1 cellular context compared by ENCODE assay signal in the genomic region with DNA sequence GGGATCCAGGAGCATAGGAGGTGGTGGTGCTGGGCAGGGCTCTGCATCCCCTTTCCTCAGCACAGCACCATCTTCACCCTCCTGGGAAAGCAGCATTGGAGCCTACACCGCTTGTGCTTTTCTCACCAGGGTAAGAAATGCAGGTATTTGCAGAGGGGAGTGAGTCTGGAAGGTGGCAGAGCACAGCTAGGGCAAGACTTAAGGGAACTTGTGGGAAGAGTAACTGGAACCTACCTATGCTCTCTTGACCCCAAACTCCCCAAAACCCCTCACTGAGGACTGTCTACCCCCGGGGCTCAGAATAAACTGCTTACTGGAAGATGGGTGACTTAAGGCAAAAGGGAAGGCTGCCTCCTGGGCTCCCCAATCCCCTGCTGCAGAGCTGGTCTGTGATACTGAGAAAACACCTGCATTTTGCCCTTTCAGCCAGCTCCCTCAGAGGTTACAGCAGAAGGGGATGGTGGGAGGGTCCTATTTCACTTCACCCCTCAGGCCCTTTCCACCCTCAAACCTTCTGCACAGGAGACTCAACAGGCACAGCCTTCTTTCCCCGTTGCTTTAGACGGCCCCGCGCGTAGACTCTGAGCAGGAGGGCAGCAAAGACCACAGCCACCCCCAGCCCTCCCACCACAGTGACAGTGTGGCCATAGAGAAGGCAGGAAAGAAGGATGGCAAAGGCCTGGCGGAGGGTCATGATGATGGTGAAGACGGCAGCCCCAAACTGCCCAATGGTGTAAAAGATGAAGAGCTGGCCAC.
TF ChIP-seq lines count a peak whose summit lies in the region.

No MANE protein-coding gene starts in this region.

TF ChIP-seq in K562, 482 proteins besides CTCF, POLR2A, EP300 and RAD21 (continued from another document and continues in another):
- TF ChIP-seq PATZ1 (CRISPR knock-in tag; IDR thresholded peaks at IDR 0.05; ENCODE audit: borderline replicate concordance) = no peak
- peak; percentile 20 for TF ChIP-seq SMAD1 (IDR thresholded peaks at IDR 0.05; ENCODE audit: low read depth, low read length, partially characterized antibody)
- no peak for TF ChIP-seq HMBOX1 (IDR thresholded peaks at IDR 0.05)
- no peak for TF ChIP-seq GTF2E2 (tag; IDR thresholded peaks at IDR 0.05)
- TF ChIP-seq, protein P1, sequence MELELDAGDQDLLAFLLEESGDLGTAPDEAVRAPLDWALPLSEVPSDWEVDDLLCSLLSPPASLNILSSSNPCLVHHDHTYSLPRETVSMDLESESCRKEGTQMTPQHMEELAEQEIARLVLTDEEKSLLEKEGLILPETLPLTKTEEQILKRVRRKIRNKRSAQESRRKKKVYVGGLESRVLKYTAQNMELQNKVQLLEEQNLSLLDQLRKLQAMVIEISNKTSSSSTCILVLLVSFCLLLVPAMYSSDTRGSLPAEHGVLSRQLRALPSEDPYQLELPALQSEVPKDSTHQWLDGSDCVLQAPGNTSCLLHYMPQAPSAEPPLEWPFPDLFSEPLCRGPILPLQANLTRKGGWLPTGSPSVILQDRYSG (tag; conservative IDR thresholded peaks at IDR 0.05; ENCODE audit: low read depth) = no peak
- no peak for TF ChIP-seq ZNF124 (CRISPR knock-in tag; IDR thresholded peaks at IDR 0.05)
- peak; percentile 13; the same call in 1 of the 2 replicates for TF ChIP-seq ZNF551 (CRISPR knock-in tag; IDR thresholded peaks at IDR 0.05)
- no peak for TF ChIP-seq NR2F6 (CRISPR knock-in tag; IDR thresholded peaks at IDR 0.05)
- TF ChIP-seq KLF10 (CRISPR knock-in tag; IDR thresholded peaks at IDR 0.05) = no peak
- TF ChIP-seq ZBTB17 (CRISPR knock-in tag; IDR thresholded peaks at IDR 0.05) = no peak; the same call in none of the 2 replicates
- peak; percentile 45; the same call in 1 of the 2 replicates for TF ChIP-seq CBX1 (IDR thresholded peaks at IDR 0.05; ENCODE audit: low read depth)
- no peak for TF ChIP-seq MED1 (CRISPR knock-in tag; IDR thresholded peaks at IDR 0.05; ENCODE audit: borderline replicate concordance)
- no peak for TF ChIP-seq ADNP (tag; IDR thresholded peaks at IDR 0.05)
- TF ChIP-seq ZNF431 (CRISPR knock-in tag; IDR thresholded peaks at IDR 0.05) = no peak
- no peak for TF ChIP-seq MEIS2 (IDR thresholded peaks at IDR 0.05; ENCODE audit: partially characterized antibody)
- no peak for TF ChIP-seq U2AF2 (optimal IDR thresholded peaks at IDR 0.05; ENCODE audit: low read depth, low read length)
- no peak for TF ChIP-seq PRPF4 (IDR thresholded peaks at IDR 0.05; ENCODE audit: insufficient read depth, low read depth, low read length, poor library complexity, severe bottlenecking)
- TF ChIP-seq GABPB1 (CRISPR knock-in tag; IDR thresholded peaks at IDR 0.05) = peak; percentile 33; the same call in 1 of the 2 replicates
- no peak for TF ChIP-seq TARDBP (IDR thresholded peaks at IDR 0.05)
- no peak for TF ChIP-seq PTRF (tag; IDR thresholded peaks at IDR 0.05)
- TF ChIP-seq CHD1 (IDR thresholded peaks at IDR 0.05; ENCODE audit: low read length) = no peak
- TF ChIP-seq, protein P2, sequence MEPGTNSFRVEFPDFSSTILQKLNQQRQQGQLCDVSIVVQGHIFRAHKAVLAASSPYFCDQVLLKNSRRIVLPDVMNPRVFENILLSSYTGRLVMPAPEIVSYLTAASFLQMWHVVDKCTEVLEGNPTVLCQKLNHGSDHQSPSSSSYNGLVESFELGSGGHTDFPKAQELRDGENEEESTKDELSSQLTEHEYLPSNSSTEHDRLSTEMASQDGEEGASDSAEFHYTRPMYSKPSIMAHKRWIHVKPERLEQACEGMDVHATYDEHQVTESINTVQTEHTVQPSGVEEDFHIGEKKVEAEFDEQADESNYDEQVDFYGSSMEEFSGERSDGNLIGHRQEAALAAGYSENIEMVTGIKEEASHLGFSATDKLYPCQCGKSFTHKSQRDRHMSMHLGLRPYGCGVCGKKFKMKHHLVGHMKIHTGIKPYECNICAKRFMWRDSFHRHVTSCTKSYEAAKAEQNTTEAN (CRISPR knock-in tag; IDR thresholded peaks at IDR 0.05) = no peak; the same call in 1 of the 2 replicates
- no peak for TF ChIP-seq NEUROD1 (IDR thresholded peaks at IDR 0.05; ENCODE audit: borderline replicate concordance, low read depth, low read length, partially characterized antibody)
- TF ChIP-seq SUPT5H (IDR thresholded peaks at IDR 0.05) = peak; percentile 93
- TF ChIP-seq ZNF217 (CRISPR knock-in tag; IDR thresholded peaks at IDR 0.05) = no peak
- no peak for TF ChIP-seq SRSF9 (IDR thresholded peaks at IDR 0.05; ENCODE audit: borderline replicate concordance, low read depth, low read length)
- no peak for TF ChIP-seq ZNF280A (IDR thresholded peaks at IDR 0.05; ENCODE audit: low read depth, partially characterized antibody)
- no peak for TF ChIP-seq STAT5B (CRISPR knock-in tag; IDR thresholded peaks at IDR 0.05)
- TF ChIP-seq ZNF224 (CRISPR knock-in tag; IDR thresholded peaks at IDR 0.05) = peak; percentile 39; the same call in 1 of the 2 replicates
- 0 out of 2 replicates have a peak, but pooled peaks have one; percentile 26 for TF ChIP-seq FOXK1 (CRISPR knock-in tag; IDR thresholded peaks at IDR 0.05; ENCODE audit: borderline replicate concordance)
- no peak; the same call in 1 of the 2 replicates for TF ChIP-seq EGR1 (conservative IDR thresholded peaks at IDR 0.05)
- no peak for TF ChIP-seq YY1 (IDR thresholded peaks at IDR 0.05; ENCODE audit: borderline replicate concordance in 1 of 3, control insufficient read depth in 1 of 3, extremely low read depth in 1 of 3, insufficient read depth in 3 of 3, insufficient read length in 1 of 3, insufficient replicate concordance in 2 of 3, low read depth in 1 of 3, low read length in 2 of 3)
- TF ChIP-seq PML (IDR thresholded peaks at IDR 0.05; ENCODE audit: low read length) = peak; percentile 83
- no peak for TF ChIP-seq RB1 (IDR thresholded peaks at IDR 0.05; ENCODE audit: low read depth)
- TF ChIP-seq HDAC6 (IDR thresholded peaks at IDR 0.05; ENCODE audit: low read depth, low read length) = peak; percentile 45; the same call in 1 of the 2 replicates
- no peak for TF ChIP-seq HMG20A (CRISPR knock-in tag; conservative IDR thresholded peaks at IDR 0.05)
- TF ChIP-seq HMGN3 (IDR thresholded peaks at IDR 0.05; ENCODE audit: borderline replicate concordance, extremely low read depth, insufficient read length, low read depth, low read length) = peak; percentile 45
- no peak; the same call in 1 of the 2 replicates for TF ChIP-seq GABPB2 (CRISPR knock-in tag; conservative IDR thresholded peaks at IDR 0.05)
- TF ChIP-seq C11orf30 (IDR thresholded peaks at IDR 0.05; ENCODE audit: low read depth) = no peak
- TF ChIP-seq PURB (CRISPR knock-in tag; IDR thresholded peaks at IDR 0.05; ENCODE audit: low read depth) = 0 out of 2 replicates have a peak, but pooled peaks have one; percentile 33
- no peak for TF ChIP-seq CREM (IDR thresholded peaks at IDR 0.05; ENCODE audit: low read depth)
- no peak for TF ChIP-seq ZNF444 (CRISPR knock-in tag; IDR thresholded peaks at IDR 0.05)
- no peak for TF ChIP-seq BRF1 (IDR thresholded peaks at IDR 0.05; ENCODE audit: borderline replicate concordance, extremely low read depth, insufficient read length)
- TF ChIP-seq MLLT1 (IDR thresholded peaks at IDR 0.05) = 0 out of 4 replicates have a peak, but pooled peaks of 1 of the 2 experiments have one; percentile 27
- no peak for TF ChIP-seq NCOA6 (IDR thresholded peaks at IDR 0.05)
- peak; percentile 87; the same call in 1 of the 2 replicates for TF ChIP-seq ZBED1 (IDR thresholded peaks at IDR 0.05)
- no peak for TF ChIP-seq ZNF239 (CRISPR knock-in tag; IDR thresholded peaks at IDR 0.05)
- no peak for TF ChIP-seq ZC3H8 (IDR thresholded peaks at IDR 0.05)
- no peak for TF ChIP-seq FOXA3 (CRISPR knock-in tag; conservative IDR thresholded peaks at IDR 0.05 in 1 of 2, IDR thresholded peaks at IDR 0.05 in 1 of 2)
- TF ChIP-seq CCNT2 (IDR thresholded peaks at IDR 0.05; ENCODE audit: borderline replicate concordance, extremely low read depth, insufficient read length, low read depth, low read length) = peak; percentile 62
- no peak for TF ChIP-seq RBM34 (IDR thresholded peaks at IDR 0.05; ENCODE audit: borderline replicate concordance, insufficient read depth, low read length)
- TF ChIP-seq ARID4B (CRISPR knock-in tag; IDR thresholded peaks at IDR 0.05) = no peak
- no peak for TF ChIP-seq YBX1 (IDR thresholded peaks at IDR 0.05)
- TF ChIP-seq NFIX (CRISPR knock-in tag; IDR thresholded peaks at IDR 0.05; ENCODE audit: low read depth) = no peak
- no peak for TF ChIP-seq MTA3 (IDR thresholded peaks at IDR 0.05; ENCODE audit: borderline replicate concordance)
- TF ChIP-seq, protein P3, sequence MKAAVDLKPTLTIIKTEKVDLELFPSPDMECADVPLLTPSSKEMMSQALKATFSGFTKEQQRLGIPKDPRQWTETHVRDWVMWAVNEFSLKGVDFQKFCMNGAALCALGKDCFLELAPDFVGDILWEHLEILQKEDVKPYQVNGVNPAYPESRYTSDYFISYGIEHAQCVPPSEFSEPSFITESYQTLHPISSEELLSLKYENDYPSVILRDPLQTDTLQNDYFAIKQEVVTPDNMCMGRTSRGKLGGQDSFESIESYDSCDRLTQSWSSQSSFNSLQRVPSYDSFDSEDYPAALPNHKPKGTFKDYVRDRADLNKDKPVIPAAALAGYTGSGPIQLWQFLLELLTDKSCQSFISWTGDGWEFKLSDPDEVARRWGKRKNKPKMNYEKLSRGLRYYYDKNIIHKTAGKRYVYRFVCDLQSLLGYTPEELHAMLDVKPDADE (conservative IDR thresholded peaks at IDR 0.05; ENCODE audit: control insufficient read depth, low read depth, low read length) = no peak; the same call in 1 of the 2 replicates
